Comparison of ENCODE assay signal across 10 cellular contexts in genomic region chr22:46775364-46775758, GRCh38. TPM values are rescaled to one million over a fixed set of nuclear protein-coding genes. Genes with fewer than 3 reads are reported as not detected.
DNase-seq lines count a peak whose midpoint lies in the region; ATAC-seq and TF ChIP-seq lines count a peak whose summit lies in the region.
"Had no signal": no experiment of that assay in that cellular context is flagged by ENCODE, and none has a peak within 500 bp of the region (broad histone marks: within the 10 kb centered on the region; RNA-seq: fewer than 3 reads in every experiment).

No MANE protein-coding gene starts in this region.

- ATAC-seq in HG03521 (IDR thresholded peaks at IDR 0.05; ENCODE audit: unreplicated experiment), result no peak
- ATAC-seq in GM18861 (IDR thresholded peaks at IDR 0.05; ENCODE audit: unreplicated experiment), result no peak
- ATAC-seq: PC-3 had no signal

- no peak for TF ChIP-seq POLR2A in suprapubic skin (IDR thresholded peaks at IDR 0.05)

- H3K36me3 ChIP-seq in SK-N-MC (ENCODE audit: insufficient read depth, low read length) (no peaks in the 10 kb centered on the region), esophagus (ENCODE audit: control insufficient read depth in 2 of 2, insufficient read depth in 2 of 2, low read length in 1 of 2) (no peaks in the 10 kb centered on the region), suprapubic skin (no peaks in the 10 kb centered on the region), WERI-Rb-1 (no peaks in the 10 kb centered on the region)

- H3K27me3 ChIP-seq in esophagus (ENCODE audit: control insufficient read depth in 1 of 2, insufficient read depth in 2 of 2, low read length in 2 of 2), result no peaks in the 10 kb centered on the region
- no peaks in the 10 kb centered on the region for H3K27me3 ChIP-seq in suprapubic skin
- H3K27me3 ChIP-seq in WERI-Rb-1 (ENCODE audit: insufficient read depth, low read depth, severe bottlenecking), result no peaks in the 10 kb centered on the region

- H3K4me1 ChIP-seq in esophagus (ENCODE audit: control insufficient read depth in 2 of 2, insufficient read depth in 2 of 2, low read length in 1 of 2), result peaks cover 9 to 36% of the 10 kb centered on the region in 2 donors
- H3K4me1 ChIP-seq in suprapubic skin, result peaks cover 49% of the 10 kb centered on the region

- H3K9ac ChIP-seq in SK-N-MC (ENCODE audit: insufficient read length), result peak overlapping the region; percentile 8

- CTCF ChIA-PET in activated naive CD4-positive, alpha-beta T cell treated with anti-CD3 and anti-CD28 coated beads for 36 hours (lab: Charles Lee), result interaction anchor here (1.0 to 1.5 kb wide), 3 partner anchors 18 to 212 kb away, joined by 3 to 8 read pairs (median 5); no protein-coding TSS in a partner anchor

- TF ChIP-seq EP300 in suprapubic skin (IDR thresholded peaks at IDR 0.05), result no peak

- intact Hi-C loops in activated naive CD4-positive, alpha-beta T cell treated with anti-CD3 and anti-CD28 coated beads for 36 hours (cut with micrococcal nuclease), result loop anchor here (2.0 kb wide), 1 partner anchor 15 kb away; no protein-coding TSS in a partner anchor

- no peak for TF ChIP-seq CTCF in suprapubic skin (IDR thresholded peaks at IDR 0.05)
- no peak for TF ChIP-seq CTCF in WERI-Rb-1 (IDR thresholded peaks at IDR 0.05; ENCODE audit: low read depth, low read length)

- peaks cover 72% of the 10 kb centered on the region for H3K4me1 Mint-ChIP-seq in activated naive CD4-positive, alpha-beta T cell treated with anti-CD3 and anti-CD28 coated beads for 36 hours (ENCODE audit: low read depth)

- peaks cover 2% of the 10 kb centered on the region for H3K36me3 Mint-ChIP-seq in activated naive CD4-positive, alpha-beta T cell treated with anti-CD3 and anti-CD28 coated beads for 36 hours (ENCODE audit: low read depth)

- H3K9me3 Mint-ChIP-seq in activated naive CD4-positive, alpha-beta T cell treated with anti-CD3 and anti-CD28 coated beads for 36 hours, result no peaks in the 10 kb centered on the region

- no peak overlapping the region for H3K27ac ChIP-seq in SK-N-MC
- H3K27ac ChIP-seq in esophagus (ENCODE audit: low read depth in 2 of 2, low read length in 1 of 2), result peak overlapping the region; percentile 53 to 80
- H3K27ac ChIP-seq in suprapubic skin, result peak overlapping the region; percentile 43
- no peak overlapping the region for H3K27ac ChIP-seq in WERI-Rb-1

- 52 to 60% methylated on average over 6 of the region's 6 CpGs for WGBS in esophagus, 2 donors
- 31% methylated on average over 5 of the region's 6 CpGs for WGBS in suprapubic skin

- no peak overlapping the region for H3K4me3 ChIP-seq in SK-N-MC
- no peak overlapping the region for H3K4me3 ChIP-seq in esophagus (ENCODE audit: low read depth in 1 of 2, low read length in 2 of 2)
- no peak overlapping the region for H3K4me3 ChIP-seq in suprapubic skin
- no peak overlapping the region for H3K4me3 ChIP-seq in WERI-Rb-1 (ENCODE audit: low read depth, low read length)

- DNase-seq in activated naive CD4-positive, alpha-beta T cell treated with anti-CD3 and anti-CD28 coated beads for 36 hours, result no peak
- DNase-seq in activated naive CD4-positive, alpha-beta T cell treated with Interleukin-2 at 50 U/mL for 16 hours, result no peak
- DNase-seq in SK-N-MC (ENCODE audit: low read depth, low spot score) (no peak), suprapubic skin (ENCODE audit: low spot score in 2 of 2) (peak in 1 of 2 donors; percentile 47), WERI-Rb-1 (no peak)
- DNase-seq: NCI-H1105, PC-3 had no signal

- no peaks in the 10 kb centered on the region for H3K9me3 ChIP-seq in SK-N-MC (ENCODE audit: low read depth, low read length)
- no peaks in the 10 kb centered on the region for H3K9me3 ChIP-seq in esophagus (ENCODE audit: control insufficient read depth in 2 of 2, insufficient read depth in 1 of 2, low read depth in 1 of 2, low read length in 1 of 2)
- no peaks in the 10 kb centered on the region for H3K9me3 ChIP-seq in suprapubic skin
- H3K9me3 ChIP-seq in WERI-Rb-1 (ENCODE audit: severe bottlenecking), result no peaks in the 10 kb centered on the region

- H3K27ac Mint-ChIP-seq in activated naive CD4-positive, alpha-beta T cell treated with anti-CD3 and anti-CD28 coated beads for 36 hours, result peak overlapping the region; percentile 90

- peak overlapping the region; percentile 42 for H3K4me3 Mint-ChIP-seq in activated naive CD4-positive, alpha-beta T cell treated with anti-CD3 and anti-CD28 coated beads for 36 hours

- H3K27me3 Mint-ChIP-seq in activated naive CD4-positive, alpha-beta T cell treated with anti-CD3 and anti-CD28 coated beads for 36 hours (ENCODE audit: low read depth), result no peaks in the 10 kb centered on the region

RNA-seq across cellular contexts. Expression of gene TBC1D22A, which starts 12.9 kb away (rescaled TPM):
- 10 to 100 TPM; 20.1 to 21.4 TPM for total RNA-seq in activated naive CD4-positive, alpha-beta T cell treated with anti-CD3 and anti-CD28 coated beads for 36 hours
- polyA plus RNA-seq in esophagus, result 10 to 100 TPM; 15.1 to 17.4 TPM
- 10 to 100 TPM; 24.8 to 43.2 (median 35.4) TPM for total RNA-seq in suprapubic skin

RNA-seq across cellular contexts. Expression of gene CERK, which starts 37.3 kb away (rescaled TPM):
- total RNA-seq in activated naive CD4-positive, alpha-beta T cell treated with anti-CD3 and anti-CD28 coated beads for 36 hours, result 10 to 100 TPM; 32.6 to 34.9 TPM
- 10 to 100 TPM in 1 of 2 donors, 1 to 10 TPM in 1; 8.7 to 13.4 TPM for polyA plus RNA-seq in esophagus
- 10 to 100 TPM; 19.2 to 46.2 (median 36.6) TPM for total RNA-seq in suprapubic skin

Comparison
In these comparisons a context has a peak if more than half of its experiments do, and no peak if none do; other contexts are left out.
1. H3K27ac ChIP-seq: peak in esophagus (2 of 2) and suprapubic skin (single experiment); none in SK-N-MC (single experiment) and WERI-Rb-1 (single experiment).